In the genomic region with DNA sequence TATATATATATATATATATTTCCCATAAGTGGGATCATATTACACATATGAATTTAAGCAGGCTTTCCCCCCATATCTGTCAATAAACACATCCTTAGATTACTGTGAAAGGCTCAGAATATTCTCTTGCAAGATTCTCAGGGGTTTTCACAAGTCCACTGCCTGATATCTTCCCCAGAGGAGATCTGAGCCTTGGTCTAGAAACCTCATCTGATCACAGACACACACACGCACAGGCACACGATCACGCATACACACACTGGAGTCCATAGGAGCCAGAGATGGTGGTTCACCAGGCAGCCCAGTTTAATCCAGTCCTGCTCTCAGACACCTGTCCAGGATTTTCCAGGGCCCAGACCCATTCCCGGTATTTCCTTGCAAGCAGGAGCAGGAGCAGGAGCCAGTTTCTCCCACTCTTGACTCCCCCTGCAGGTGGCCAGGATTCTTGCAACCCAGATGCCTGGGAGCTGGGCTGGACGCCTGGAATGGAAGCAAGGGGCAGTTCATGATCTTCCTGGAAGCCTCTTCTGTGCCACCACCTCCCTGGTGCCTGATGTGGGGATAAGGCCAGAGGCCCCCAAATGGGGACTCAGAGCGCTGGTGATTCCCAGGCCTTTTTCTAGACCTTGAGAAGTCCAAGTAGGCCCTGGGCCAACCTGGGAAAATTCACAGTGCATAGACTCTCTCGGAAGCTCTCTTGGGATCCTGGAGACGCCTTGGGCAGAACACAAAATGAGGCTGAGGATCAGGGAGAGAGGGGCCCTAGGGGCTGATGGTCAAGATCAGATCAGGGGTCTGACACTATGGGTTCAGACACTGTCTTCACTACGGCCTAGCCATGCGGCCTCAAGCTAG, we compare ENCODE assay signal across 8 cellular contexts. TPM values are rescaled to one million over a fixed set of nuclear protein-coding genes. Genes with fewer than 3 reads are reported as not detected.
A peak's percentile ranks its signal among the peaks of the same experiment; 100 is the strongest.
DNase-seq lines count a peak whose midpoint lies in the region; ATAC-seq and TF ChIP-seq lines count a peak whose summit lies in the region.

No MANE protein-coding gene starts in this region.

- H3K27me3 ChIP-seq in SJSA1 (replicated peaks) = no peaks in the 10 kb centered on the region

- no peak overlapping the region for H3K4me3 ChIP-seq in SJSA1
- no peak overlapping the region for H3K4me3 ChIP-seq in epithelial cell of esophagus (ENCODE audit: low read length)

- no peaks in the 10 kb centered on the region for H3K9me3 ChIP-seq in SJSA1 (replicated peaks)

- peaks cover 7% of the 10 kb centered on the region for H3K4me1 ChIP-seq in SJSA1 (replicated peaks)

- ATAC-seq in GM18519 (IDR thresholded peaks at IDR 0.05; ENCODE audit: low FRiP score, unreplicated experiment) (no peak), GM21528 (IDR thresholded peaks at IDR 0.05; ENCODE audit: low FRiP score, unreplicated experiment) (no peak)

- TF ChIP-seq CTCF in epithelial cell of esophagus (IDR thresholded peaks at IDR 0.05; ENCODE audit: insufficient read depth, low read depth, low read length, missing control alignments) = peak; percentile 94

- H3K36me3 ChIP-seq in SJSA1 = no peaks in the 10 kb centered on the region

- DNase-seq in NCI-H1417 (lab: John Stamatoyannopoulos, UW) (peak; percentile 71 to 85 (median 77)), NCI-H1417 treated with DMSO at 0.1 percent for 48 hours (lab: John Stamatoyannopoulos, UW) (no peak), M059J (ENCODE audit: low read depth) (peak; percentile 68), SJSA1 (ENCODE audit: low read depth in 1 of 2, low spot score in 2 of 2) (peak; percentile 67 to 69), epithelial cell of esophagus (ENCODE audit: low read depth) (peak; percentile 86), myocyte (ENCODE audit: low read depth) (peak; percentile 77)

- H3K27ac ChIP-seq in SJSA1 = no peak overlapping the region

RNA-seq across cellular contexts. Expression of gene KRT78, which starts 16.5 kb away (rescaled TPM):
- total RNA-seq in M059J (2014; rRNA removed; shearing (Covaris generic)) = 0.22 TPM in 1 of 2 replicates, not detected in the other
- 0.21 TPM in 1 of 2 replicates, not detected in the other for total RNA-seq in SJSA1 (2014; rRNA removed; shearing (Covaris generic))
- total RNA-seq in myocyte = not detected in 2 replicates
- polyA plus RNA-seq in myocyte (2012) = not detected

RNA-seq across cellular contexts. Expression of gene KRT79, which starts 31.2 kb away (rescaled TPM):
- not detected in 2 replicates for total RNA-seq in M059J (2014; rRNA removed; shearing (Covaris generic))
- total RNA-seq in SJSA1 (2014; rRNA removed; shearing (Covaris generic)) = 0.08 and 1.1 TPM in 2 replicates
- not detected in 2 replicates for total RNA-seq in myocyte
- 0.04 TPM for polyA plus RNA-seq in myocyte (2012)

RNA-seq across cellular contexts. Expression of gene KRT8, which starts 39.6 kb away (rescaled TPM):
- 38.8 and 54.8 TPM in 2 replicates for total RNA-seq in M059J (2014; rRNA removed; shearing (Covaris generic))
- total RNA-seq in SJSA1 (2014; rRNA removed; shearing (Covaris generic)) = 2.8 and 7.0 TPM in 2 replicates
- total RNA-seq in myocyte = 0.16 TPM in 1 of 2 replicates, not detected in the other
- polyA plus RNA-seq in myocyte (2012) = not detected

RNA-seq across cellular contexts. Expression of gene KRT4, which starts 51.4 kb away (rescaled TPM):
- not detected in 2 replicates for total RNA-seq in M059J (2014; rRNA removed; shearing (Covaris generic))
- total RNA-seq in SJSA1 (2014; rRNA removed; shearing (Covaris generic)) = not detected in 2 replicates
- total RNA-seq in myocyte = not detected in 2 replicates
- polyA plus RNA-seq in myocyte (2012) = not detected
